42 cellular contexts compared by ENCODE assay signal in genomic region chr5:71770381-71770780, GRCh38. TPM values are rescaled to one million over a fixed set of nuclear protein-coding genes. Genes with fewer than 3 reads are reported as not detected.
"Had no signal": no experiment of that assay in that cellular context is flagged by ENCODE, and none has a peak within 500 bp of the region (broad histone marks: within the 10 kb centered on the region; RNA-seq: fewer than 3 reads in every experiment).

No MANE protein-coding gene starts in this region.

- ATAC-seq: activated naive CD4-positive, alpha-beta T cell treated with anti-CD3 and anti-CD28 coated beads, Interleukin-2, amount 50 U/mL, for 72 hours; activated naive CD8-positive, alpha-beta T cell treated with anti-CD3 and anti-CD28 coated beads, Interleukin-2, amount 50 U/mL, for 24 hours; activated T-cell treated with anti-CD3 and anti-CD28 coated beads, Interleukin-2, amount 50 U/mL, for 4 hours; activated T-cell treated with anti-CD3 and anti-CD28 coated beads, Interleukin-2, amount 50 U/mL, for 72 hours; activated T-helper 17 cell treated with anti-CD3 and anti-CD28 coated beads, Interleukin-2, amount 50 U/mL, for 72 hours; body of pancreas had no signal

- H3K4me1 Mint-ChIP-seq: activated naive CD8-positive, alpha-beta T cell treated with anti-CD3 and anti-CD28 coated beads, Interleukin-2, amount 50 U/mL, for 24 hours; activated T-helper 17 cell treated with anti-CD3 and anti-CD28 coated beads, Interleukin-2, amount 50 U/mL, for 72 hours; brain; central memory CD8-positive, alpha-beta T cell had no signal

- H3K27me3 Mint-ChIP-seq: activated T-helper 17 cell treated with anti-CD3 and anti-CD28 coated beads, Interleukin-2, amount 50 U/mL, for 72 hours had no signal

- H3K27ac ChIP-seq: adrenal gland, ascending aorta, body of pancreas, brain microvascular endothelial cell, breast epithelium, cardiac muscle cell had no signal

- H3K4me3 ChIP-seq: adrenal gland, ascending aorta, body of pancreas, breast epithelium, cardiac muscle cell had no signal

- H3K36me3 Mint-ChIP-seq: activated naive CD4-positive, alpha-beta T cell treated with anti-CD3 and anti-CD28 coated beads, Interleukin-2, amount 10 ng/mL, durations not matched to agents 7 days and 5 days; activated naive CD4-positive, alpha-beta T cell treated with anti-CD3 and anti-CD28 coated beads, Interleukin-2, amount 50 U/mL, for 24 hours; activated naive CD4-positive, alpha-beta T cell treated with anti-CD3 and anti-CD28 coated beads, Interleukin-2, amount 50 U/mL, for 72 hours; activated naive CD8-positive, alpha-beta T cell; activated naive CD8-positive, alpha-beta T cell treated with anti-CD3 and anti-CD28 coated beads for 36 hours; activated naive CD8-positive, alpha-beta T cell treated with anti-CD3 and anti-CD28 coated beads, Interleukin-2, amount 10 ng/mL, durations not matched to agents 7 days and 5 days; brain had no signal

- H3K9me3 ChIP-seq: adrenal gland, ascending aorta, body of pancreas, breast epithelium had no signal

- H3K4me3 Mint-ChIP-seq: activated naive CD4-positive, alpha-beta T cell treated with anti-CD3 and anti-CD28 coated beads for 36 hours; activated naive CD4-positive, alpha-beta T cell treated with anti-CD3 and anti-CD28 coated beads, Interleukin-2, amount 10 ng/mL, durations not matched to agents 7 days and 5 days; activated naive CD4-positive, alpha-beta T cell treated with anti-CD3 and anti-CD28 coated beads, Interleukin-2, amount 50 U/mL, for 24 hours; activated naive CD8-positive, alpha-beta T cell; activated naive CD8-positive, alpha-beta T cell treated with anti-CD3 and anti-CD28 coated beads for 36 hours; activated naive CD8-positive, alpha-beta T cell treated with anti-CD3 and anti-CD28 coated beads, Interleukin-2, amount 10 ng/mL, durations not matched to agents 7 days and 5 days; activated naive CD8-positive, alpha-beta T cell treated with anti-CD3 and anti-CD28 coated beads, Interleukin-2, amount 50 U/mL, for 24 hours; activated T-cell treated with anti-CD3 and anti-CD28 coated beads, Interleukin-2, amount 50 U/mL, for 24 hours; activated T-cell treated with anti-CD3 and anti-CD28 coated beads, Interleukin-2, amount 50 U/mL, for 4 hours; activated T-cell treated with anti-CD3 and anti-CD28 coated beads, Interleukin-2, amount 50 U/mL, for 72 hours; activated T-helper 1 cell treated with anti-CD3 and anti-CD28 coated beads, Interleukin-12 subunit alpha, Interleukin-12 subunit beta, Interleukin-2, Interleukin-4 antibody, amounts not matched to agents 30 ng/mL and 10 ng/mL and 1 ng/mL, durations not matched to agents 14 hours and 24 hours and 36 hours; activated T-helper 17 cell treated with anti-CD3 and anti-CD28 coated beads, Interleukin-2, amount 50 U/mL, for 72 hours; brain; central memory CD8-positive, alpha-beta T cell had no signal

- H3K27me3 ChIP-seq: adrenal gland, ascending aorta, body of pancreas, brain microvascular endothelial cell, cardiac muscle cell had no signal

- H3K9me3 Mint-ChIP-seq: activated naive CD4-positive, alpha-beta T cell treated with anti-CD3 and anti-CD28 coated beads for 36 hours; activated naive CD4-positive, alpha-beta T cell treated with anti-CD3 and anti-CD28 coated beads, Interleukin-2, amount 10 ng/mL, durations not matched to agents 7 days and 5 days; activated naive CD4-positive, alpha-beta T cell treated with anti-CD3 and anti-CD28 coated beads, Interleukin-2, amount 50 U/mL, for 24 hours; activated naive CD4-positive, alpha-beta T cell treated with anti-CD3 and anti-CD28 coated beads, Interleukin-2, amount 50 U/mL, for 72 hours; activated naive CD8-positive, alpha-beta T cell treated with anti-CD3 and anti-CD28 coated beads for 36 hours; activated naive CD8-positive, alpha-beta T cell treated with anti-CD3 and anti-CD28 coated beads, Interleukin-2, amount 10 ng/mL, durations not matched to agents 7 days and 5 days; activated naive CD8-positive, alpha-beta T cell treated with anti-CD3 and anti-CD28 coated beads, Interleukin-2, amount 50 U/mL, for 24 hours; activated T-cell treated with anti-CD3 and anti-CD28 coated beads, Interleukin-2, amount 50 U/mL, for 24 hours; activated T-cell treated with anti-CD3 and anti-CD28 coated beads, Interleukin-2, amount 50 U/mL, for 4 hours; activated T-cell treated with anti-CD3 and anti-CD28 coated beads, Interleukin-2, amount 50 U/mL, for 72 hours; activated T-helper 1 cell treated with anti-CD3 and anti-CD28 coated beads, Interleukin-12 subunit alpha, Interleukin-12 subunit beta, Interleukin-2, Interleukin-4 antibody, amounts not matched to agents 30 ng/mL and 10 ng/mL and 1 ng/mL, durations not matched to agents 14 hours and 24 hours and 36 hours; activated T-helper 17 cell treated with anti-CD3 and anti-CD28 coated beads, Interleukin-2, amount 50 U/mL, for 72 hours; activated T-helper 2 cell treated with anti-CD3 and anti-CD28 coated beads, Interferon-gamma antibody, Interleukin-2, Interleukin-4, amounts not matched to agents 10 μg/mL and 5 μg/mL and 100 μg/mL, durations not matched to agents 14 hours and 24 hours and 36 hours; brain; central memory CD8-positive, alpha-beta T cell had no signal

- H3K4me1 ChIP-seq: adrenal gland, ascending aorta, body of pancreas, breast epithelium had no signal

- FAIRE-seq: astrocyte, bronchial epithelial cell had no signal

- H3K36me3 ChIP-seq: adrenal gland, ascending aorta, brain microvascular endothelial cell, breast epithelium, cardiac muscle cell had no signal

- H3K27ac Mint-ChIP-seq: activated naive CD4-positive, alpha-beta T cell treated with anti-CD3 and anti-CD28 coated beads for 36 hours; activated naive CD4-positive, alpha-beta T cell treated with anti-CD3 and anti-CD28 coated beads, Interleukin-2, amount 50 U/mL, for 24 hours; activated naive CD4-positive, alpha-beta T cell treated with anti-CD3 and anti-CD28 coated beads, Interleukin-2, amount 50 U/mL, for 72 hours; activated naive CD8-positive, alpha-beta T cell; activated naive CD8-positive, alpha-beta T cell treated with anti-CD3 and anti-CD28 coated beads for 36 hours; activated naive CD8-positive, alpha-beta T cell treated with anti-CD3 and anti-CD28 coated beads, Interleukin-2, amount 10 ng/mL, durations not matched to agents 7 days and 5 days; activated naive CD8-positive, alpha-beta T cell treated with anti-CD3 and anti-CD28 coated beads, Interleukin-2, amount 50 U/mL, for 24 hours; activated T-cell treated with anti-CD3 and anti-CD28 coated beads, Interleukin-2, amount 50 U/mL, for 24 hours; activated T-cell treated with anti-CD3 and anti-CD28 coated beads, Interleukin-2, amount 50 U/mL, for 72 hours; activated T-helper 1 cell treated with anti-CD3 and anti-CD28 coated beads, Interleukin-12 subunit alpha, Interleukin-12 subunit beta, Interleukin-2, Interleukin-4 antibody, amounts not matched to agents 30 ng/mL and 10 ng/mL and 1 ng/mL, durations not matched to agents 14 hours and 24 hours and 36 hours; activated T-helper 17 cell treated with anti-CD3 and anti-CD28 coated beads, Interleukin-2, amount 50 U/mL, for 72 hours; activated T-helper 2 cell treated with anti-CD3 and anti-CD28 coated beads, Interferon-gamma antibody, Interleukin-2, Interleukin-4, amounts not matched to agents 10 μg/mL and 5 μg/mL and 100 μg/mL, durations not matched to agents 14 hours and 24 hours and 36 hours; brain had no signal

- DNase-seq: activated effector memory CD4-positive, alpha-beta T cell treated with anti-CD3 and anti-CD28 coated beads, Interleukin-2, amount 50 U/mL, for 16 hours; activated effector memory CD4-positive, alpha-beta T cell treated with Interleukin-2 at 50 U/mL for 16 hours; activated gamma-delta T cell; activated gamma-delta T cell treated with Interleukin-2 at 50 U/mL for 16 hours; activated naive CD4-positive, alpha-beta T cell; activated naive CD4-positive, alpha-beta T cell treated with anti-CD3 and anti-CD28 coated beads for 36 hours; activated naive CD4-positive, alpha-beta T cell treated with anti-CD3 and anti-CD28 coated beads, Interleukin-2, amount 10 ng/mL, durations not matched to agents 7 days and 5 days; activated naive CD4-positive, alpha-beta T cell treated with anti-CD3 and anti-CD28 coated beads, Interleukin-2, amount 50 U/mL, for 16 hours; activated naive CD4-positive, alpha-beta T cell treated with Interleukin-2 at 50 U/mL for 16 hours; activated naive CD8-positive, alpha-beta T cell treated with anti-CD3 and anti-CD28 coated beads for 36 hours; activated naive CD8-positive, alpha-beta T cell treated with anti-CD3 and anti-CD28 coated beads, Interleukin-2, amount 10 ng/mL, durations not matched to agents 7 days and 5 days; activated naive CD8-positive, alpha-beta T cell treated with anti-CD3 and anti-CD28 coated beads, Interleukin-2, amount 50 U/mL, for 24 hours; activated T-cell treated with anti-CD3 and anti-CD28 coated beads, Interleukin-2, amount 50 U/mL, for 24 hours; activated T-cell treated with anti-CD3 and anti-CD28 coated beads, Interleukin-2, amount 50 U/mL, for 4 hours; activated T-cell treated with anti-CD3 and anti-CD28 coated beads, Interleukin-2, amount 50 U/mL, for 48 hours; activated T-cell treated with anti-CD3 and anti-CD28 coated beads, Interleukin-2, amount 50 U/mL, for 72 hours; adrenal gland; amniotic stem cell; amygdala; anterior cingulate cortex; aorta; body of pancreas; brain microvascular endothelial cell; caudate nucleus; central memory CD4-positive, alpha-beta T cell; cerebellar nuclear complex had no signal

RNA-seq across cellular contexts. Expression of gene CARTPT, which starts 51.3 kb away (rescaled TPM):
- total RNA-seq: activated naive CD4-positive, alpha-beta T cell treated with anti-CD3 and anti-CD28 coated beads for 36 hours; activated naive CD4-positive, alpha-beta T cell treated with anti-CD3 and anti-CD28 coated beads, Interleukin-2, amount 50 U/mL, for 72 hours; activated naive CD8-positive, alpha-beta T cell treated with anti-CD3 and anti-CD28 coated beads for 36 hours; activated naive CD8-positive, alpha-beta T cell treated with anti-CD3 and anti-CD28 coated beads, Interleukin-2, amount 10 ng/mL, durations not matched to agents 7 days and 5 days; activated T-cell treated with anti-CD3 and anti-CD28 coated beads, Interleukin-2, amount 50 U/mL, for 4 hours; activated T-cell treated with anti-CD3 and anti-CD28 coated beads, Interleukin-2, amount 50 U/mL, for 72 hours; activated T-helper 1 cell treated with anti-CD3 and anti-CD28 coated beads, Interleukin-12 subunit alpha, Interleukin-12 subunit beta, Interleukin-2, Interleukin-4 antibody, amounts not matched to agents 30 ng/mL and 10 ng/mL and 1 ng/mL, durations not matched to agents 14 hours and 24 hours and 36 hours; activated T-helper 17 cell treated with anti-CD3 and anti-CD28 coated beads, Interleukin-2, amount 50 U/mL, for 72 hours; activated T-helper 2 cell treated with anti-CD3 and anti-CD28 coated beads, Interferon-gamma antibody, Interleukin-2, Interleukin-4, amounts not matched to agents 10 μg/mL and 5 μg/mL and 100 μg/mL, durations not matched to agents 14 hours and 24 hours and 36 hours; aorta; astrocyte; body of pancreas; breast epithelium; bronchial epithelial cell; cardiac muscle cell; cardiac septum; cerebellum; chondrocyte had no signal
- polyA plus RNA-seq: cardiac muscle cell had no signal
